In genomic region chr19:50500060-50500752, GRCh38 we compare ENCODE assay signal across 10 cellular contexts. TPM values are rescaled to one million over a fixed set of nuclear protein-coding genes. Genes with fewer than 3 reads are reported as not detected.
DNase-seq lines count a peak whose midpoint lies in the region; ATAC-seq and TF ChIP-seq lines count a peak whose summit lies in the region.
"Had no signal": no experiment of that assay in that cellular context is flagged by ENCODE, and none has a peak within 500 bp of the region (broad histone marks: within the 10 kb centered on the region; RNA-seq: fewer than 3 reads in every experiment).

No MANE protein-coding gene starts in this region.

- peaks cover 7% of the 10 kb centered on the region for H3K27me3 Mint-ChIP-seq in chondrocyte (ENCODE audit: low read depth)

- H3K4me1 Mint-ChIP-seq in chondrocyte (ENCODE audit: low read depth): no peaks in the 10 kb centered on the region

- DNase-seq in BJ (ENCODE audit: low read depth) (no peak), chondrocyte (ENCODE audit: low spot score) (peak; percentile 84), mucosa of descending colon (peak in 1 of 3 donors; percentile 48), DMS153 (lab: John Stamatoyannopoulos, UW) (no peak)
- DNase-seq in stimulated activated CD4-positive, alpha-beta T cell treated with anti-CD3 and anti-CD28 coated beads, Interleukin-2, amount 100 ng/mL, for 48 hours: no peak
- DNase-seq in stimulated activated CD4-positive, alpha-beta T cell treated with anti-CD3 and anti-CD28 coated beads, Interleukin-1b, Interleukin-23, amount 100 ng/mL, for 48 hours: no peak

- POLR2A ChIA-PET in BJ (lab: Charles Lee) (no interaction called here), HEK293 (lab: Yijun Ruan, JAX) (interaction anchor here (0.5 to 0.7 kb wide), 2 partner anchors 11 to 108 kb away, joined by 3 read pairs; partner anchors contain the start of gene JOSD2)

- peak; percentile 34 for ATAC-seq in mucosa of descending colon
- ATAC-seq in GM21529 (IDR thresholded peaks at IDR 0.05; ENCODE audit: unreplicated experiment): no peak

- H3K9me3 ChIP-seq in HEK293 (ENCODE audit: control insufficient read depth, insufficient read depth, low read depth, low read length): no peaks in the 10 kb centered on the region
- H3K9me3 ChIP-seq in mucosa of descending colon: no peaks in the 10 kb centered on the region

- H3K36me3 ChIP-seq in BJ (ENCODE audit: control insufficient read depth, insufficient read depth, low read length): no peaks in the 10 kb centered on the region
- H3K36me3 ChIP-seq in HEK293 (ENCODE audit: control insufficient read depth in 2 of 2, insufficient read depth in 1 of 2, low read length in 2 of 2): no peaks in the 10 kb centered on the region; a peak in 1 of 3 replicates
- H3K36me3 ChIP-seq in mucosa of descending colon (ENCODE audit: low read depth): no peaks in the 10 kb centered on the region

- H3K27me3 ChIP-seq in BJ (ENCODE audit: control insufficient read depth, insufficient read depth, low read length): peaks cover 1% of the 10 kb centered on the region

- CTCF ChIA-PET in BJ (lab: Yijun Ruan, JAX) (no interaction called here), HEK293 (lab: Yijun Ruan, JAX) (interaction anchor here (0.5 to 2.3 kb wide), 5 partner anchors 13 to 596 kb away, joined by 3 to 8 read pairs (median 3); no protein-coding TSS in a partner anchor)

- H3K27ac Mint-ChIP-seq in chondrocyte (ENCODE audit: unreplicated experiment): no peak overlapping the region

- H3K4me3 ChIP-seq in BJ (ENCODE audit: low read depth, low read length): no peak overlapping the region
- H3K4me3 ChIP-seq in HEK293 (ENCODE audit: low read depth, low read length): no peak overlapping the region
- H3K4me3 ChIP-seq in mucosa of descending colon: no peak overlapping the region

- no peak overlapping the region for H3K27ac ChIP-seq in HEK293 (ENCODE audit: extremely low read depth, low read depth, low read length)
- H3K27ac ChIP-seq: HL-60 had no signal

- H3K4me1 ChIP-seq in HEK293 (ENCODE audit: control insufficient read depth, insufficient read depth, low read length): peaks cover 7% of the 10 kb centered on the region
- H3K4me1 ChIP-seq in mucosa of descending colon (ENCODE audit: low read depth): no peaks in the 10 kb centered on the region

- intact Hi-C loops in mucosa of descending colon (cut with DNase I, micrococcal nuclease): no loop called here

- H3K4me3 Mint-ChIP-seq in chondrocyte (ENCODE audit: unreplicated experiment): no peak overlapping the region

- TF ChIP-seq CTCF in BJ (IDR thresholded peaks at IDR 0.05; ENCODE audit: insufficient read depth, low read depth, low read length): 0 out of 2 replicates have a peak, but pooled peaks have one; percentile 18
- TF ChIP-seq CTCF in HEK293 (tag by site-specific recombination; IDR thresholded peaks at IDR 0.05): peak; percentile 18; the same call in 1 of the 2 replicates
- TF ChIP-seq CTCF in chondrocyte (IDR thresholded peaks at IDR 0.05): peak; percentile 65
- no peak for TF ChIP-seq CTCF in mucosa of descending colon (IDR thresholded peaks at IDR 0.05)

- H3K9me3 Mint-ChIP-seq in chondrocyte (ENCODE audit: low read depth): no peaks in the 10 kb centered on the region

- H3K36me3 Mint-ChIP-seq in chondrocyte (ENCODE audit: low read depth): no peaks in the 10 kb centered on the region

TF ChIP-seq in HEK293, 187 proteins besides CTCF, POLR2A, EP300 and RAD21 (continues in another document):
- TF ChIP-seq ZNF223 (tag by site-specific recombination; IDR thresholded peaks at IDR 0.05) (no peak), GLI4 (tag by site-specific recombination; IDR thresholded peaks at IDR 0.05) (peak; percentile 28; the same call in 1 of the 2 replicates), ZNF837 (tag by site-specific recombination; IDR thresholded peaks at IDR 0.05) (no peak), ZNF114 (tag by site-specific recombination; IDR thresholded peaks at IDR 0.05) (no peak), ZSCAN23 (tag by site-specific recombination; IDR thresholded peaks at IDR 0.05) (no peak), MEIS1 (CRISPR knock-in tag; IDR thresholded peaks at IDR 0.05; ENCODE audit: borderline replicate concordance) (no peak), FEZF1 (tag by site-specific recombination; IDR thresholded peaks at IDR 0.05) (no peak), ZNF350 (tag by site-specific recombination; IDR thresholded peaks at IDR 0.05) (no peak), ZNF544 (tag by site-specific recombination; IDR thresholded peaks at IDR 0.05) (no peak), ZBTB1 (tag by site-specific recombination; IDR thresholded peaks at IDR 0.05) (no peak), ZNF138 (tag by site-specific recombination; IDR thresholded peaks at IDR 0.05; ENCODE audit: borderline replicate concordance) (no peak), KLF1 (tag by site-specific recombination; IDR thresholded peaks at IDR 0.05) (peak; percentile 17; the same call in 1 of the 2 replicates)
- TF ChIP-seq, protein P1, sequence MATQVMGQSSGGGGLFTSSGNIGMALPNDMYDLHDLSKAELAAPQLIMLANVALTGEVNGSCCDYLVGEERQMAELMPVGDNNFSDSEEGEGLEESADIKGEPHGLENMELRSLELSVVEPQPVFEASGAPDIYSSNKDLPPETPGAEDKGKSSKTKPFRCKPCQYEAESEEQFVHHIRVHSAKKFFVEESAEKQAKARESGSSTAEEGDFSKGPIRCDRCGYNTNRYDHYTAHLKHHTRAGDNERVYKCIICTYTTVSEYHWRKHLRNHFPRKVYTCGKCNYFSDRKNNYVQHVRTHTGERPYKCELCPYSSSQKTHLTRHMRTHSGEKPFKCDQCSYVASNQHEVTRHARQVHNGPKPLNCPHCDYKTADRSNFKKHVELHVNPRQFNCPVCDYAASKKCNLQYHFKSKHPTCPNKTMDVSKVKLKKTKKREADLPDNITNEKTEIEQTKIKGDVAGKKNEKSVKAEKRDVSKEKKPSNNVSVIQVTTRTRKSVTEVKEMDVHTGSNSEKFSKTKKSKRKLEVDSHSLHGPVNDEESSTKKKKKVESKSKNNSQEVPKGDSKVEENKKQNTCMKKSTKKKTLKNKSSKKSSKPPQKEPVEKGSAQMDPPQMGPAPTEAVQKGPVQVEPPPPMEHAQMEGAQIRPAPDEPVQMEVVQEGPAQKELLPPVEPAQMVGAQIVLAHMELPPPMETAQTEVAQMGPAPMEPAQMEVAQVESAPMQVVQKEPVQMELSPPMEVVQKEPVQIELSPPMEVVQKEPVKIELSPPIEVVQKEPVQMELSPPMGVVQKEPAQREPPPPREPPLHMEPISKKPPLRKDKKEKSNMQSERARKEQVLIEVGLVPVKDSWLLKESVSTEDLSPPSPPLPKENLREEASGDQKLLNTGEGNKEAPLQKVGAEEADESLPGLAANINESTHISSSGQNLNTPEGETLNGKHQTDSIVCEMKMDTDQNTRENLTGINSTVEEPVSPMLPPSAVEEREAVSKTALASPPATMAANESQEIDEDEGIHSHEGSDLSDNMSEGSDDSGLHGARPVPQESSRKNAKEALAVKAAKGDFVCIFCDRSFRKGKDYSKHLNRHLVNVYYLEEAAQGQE (tag by site-specific recombination; IDR thresholded peaks at IDR 0.05): no peak
- TF ChIP-seq, protein P2, sequence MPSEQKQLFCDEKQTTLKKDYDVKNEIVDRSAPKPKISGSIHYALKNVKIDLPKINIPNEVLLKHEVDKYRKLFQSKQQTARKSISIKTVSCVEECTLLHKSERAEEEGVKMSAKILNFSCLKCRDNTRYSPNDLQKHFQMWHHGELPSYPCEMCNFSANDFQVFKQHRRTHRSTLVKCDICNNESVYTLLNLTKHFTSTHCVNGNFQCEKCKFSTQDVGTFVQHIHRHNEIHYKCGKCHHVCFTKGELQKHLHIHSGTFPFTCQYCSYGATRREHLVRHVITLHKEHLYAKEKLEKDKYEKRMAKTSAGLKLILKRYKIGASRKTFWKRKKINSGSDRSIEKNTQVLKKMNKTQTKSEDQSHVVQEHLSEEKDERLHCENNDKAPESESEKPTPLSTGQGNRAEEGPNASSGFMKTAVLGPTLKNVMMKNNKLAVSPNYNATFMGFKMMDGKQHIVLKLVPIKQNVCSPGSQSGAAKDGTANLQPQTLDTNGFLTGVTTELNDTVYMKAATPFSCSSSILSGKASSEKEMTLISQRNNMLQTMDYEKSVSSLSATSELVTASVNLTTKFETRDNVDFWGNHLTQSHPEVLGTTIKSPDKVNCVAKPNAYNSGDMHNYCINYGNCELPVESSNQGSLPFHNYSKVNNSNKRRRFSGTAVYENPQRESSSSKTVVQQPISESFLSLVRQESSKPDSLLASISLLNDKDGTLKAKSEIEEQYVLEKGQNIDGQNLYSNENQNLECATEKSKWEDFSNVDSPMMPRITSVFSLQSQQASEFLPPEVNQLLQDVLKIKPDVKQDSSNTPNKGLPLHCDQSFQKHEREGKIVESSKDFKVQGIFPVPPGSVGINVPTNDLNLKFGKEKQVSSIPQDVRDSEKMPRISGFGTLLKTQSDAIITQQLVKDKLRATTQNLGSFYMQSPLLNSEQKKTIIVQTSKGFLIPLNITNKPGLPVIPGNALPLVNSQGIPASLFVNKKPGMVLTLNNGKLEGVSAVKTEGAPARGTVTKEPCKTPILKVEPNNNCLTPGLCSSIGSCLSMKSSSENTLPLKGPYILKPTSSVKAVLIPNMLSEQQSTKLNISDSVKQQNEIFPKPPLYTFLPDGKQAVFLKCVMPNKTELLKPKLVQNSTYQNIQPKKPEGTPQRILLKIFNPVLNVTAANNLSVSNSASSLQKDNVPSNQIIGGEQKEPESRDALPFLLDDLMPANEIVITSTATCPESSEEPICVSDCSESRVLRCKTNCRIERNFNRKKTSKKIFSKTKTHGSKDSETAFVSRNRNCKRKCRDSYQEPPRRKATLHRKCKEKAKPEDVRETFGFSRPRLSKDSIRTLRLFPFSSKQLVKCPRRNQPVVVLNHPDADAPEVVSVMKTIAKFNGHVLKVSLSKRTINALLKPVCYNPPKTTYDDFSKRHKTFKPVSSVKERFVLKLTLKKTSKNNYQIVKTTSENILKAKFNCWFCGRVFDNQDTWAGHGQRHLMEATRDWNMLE (tag by site-specific recombination; conservative IDR thresholded peaks at IDR 0.05; ENCODE audit: low read depth): no peak

RNA-seq across cellular contexts. Expression of gene JOSD2, which starts 10.8 kb away (rescaled TPM):
- polyA plus RNA-seq in BJ (2011; rRNA removed): 39.0 and 44.9 TPM in 2 replicates
- polyA minus RNA-seq in BJ (2011; rRNA and poly(A)+ RNA removed): 3.7 and 3.9 TPM in 2 replicates
- total RNA-seq in chondrocyte (42.5 to 44.7 TPM (median 43.1 TPM) in 3 replicates), mucosa of descending colon (10 to 100 TPM; 33.4 to 41.2 (median 37.2) TPM)

RNA-seq across cellular contexts. Expression of gene ASPDH, which starts 13.5 kb away (rescaled TPM):
- polyA plus RNA-seq in BJ (2011; rRNA removed): not detected in 2 replicates
- not detected in 2 replicates for polyA minus RNA-seq in BJ (2011; rRNA and poly(A)+ RNA removed)
- total RNA-seq in chondrocyte: not detected in 3 replicates
- not detected for total RNA-seq in mucosa of descending colon
- polyA plus RNA-seq: esophagus had no signal

RNA-seq across cellular contexts. Expression of gene GARIN5A, which starts 23.6 kb away (rescaled TPM):
- 0.26 and 0.56 TPM in 2 replicates for polyA plus RNA-seq in BJ (2011; rRNA removed)
- polyA minus RNA-seq in BJ (2011; rRNA and poly(A)+ RNA removed): 0.24 TPM in 1 of 2 replicates, not detected in the other
- 1.7 to 2.1 TPM (median 1.9 TPM) in 3 replicates for total RNA-seq in chondrocyte
- total RNA-seq in mucosa of descending colon: 1 to 10 TPM; 1.7 to 3.0 (median 2.6) TPM

RNA-seq across cellular contexts. Expression of gene EMC10, which starts 23.9 kb away (rescaled TPM):
- 71.8 and 89.1 TPM in 2 replicates for polyA plus RNA-seq in BJ (2011; rRNA removed)
- 10.2 and 17.1 TPM in 2 replicates for polyA minus RNA-seq in BJ (2011; rRNA and poly(A)+ RNA removed)
- total RNA-seq in chondrocyte: 132 to 144 TPM (median 144 TPM) in 3 replicates
- total RNA-seq in mucosa of descending colon: 100 to 1,000 TPM in 2 of 3 donors, 10 to 100 TPM in 1; 79.6 to 121 (median 108) TPM
